ENCODE assay signal across 8 cellular contexts in genomic region chr2:189580267-189580661, GRCh38. TPM values are rescaled to one million over a fixed set of nuclear protein-coding genes. Genes with fewer than 3 reads are reported as not detected.
DNase-seq lines count a peak whose midpoint lies in the region; ATAC-seq and TF ChIP-seq lines count a peak whose summit lies in the region.

No MANE protein-coding gene starts in this region.

- H2AFZ ChIP-seq in SK-N-SH (ENCODE audit: low read depth): peak overlapping the region; percentile 96

- H3K4me3 ChIP-seq in SK-N-SH (ENCODE audit: low read depth in 2 of 2, low read length in 1 of 2): peak overlapping the region; percentile 69 to 71
- peak overlapping the region; percentile 67 to 98 (median 90) for H3K4me3 ChIP-seq in liver (ENCODE audit: low read depth in 1 of 3, low read length in 3 of 3)

- no peaks in the 10 kb centered on the region for H3K9me3 Mint-ChIP-seq in central memory CD8-positive, alpha-beta T cell

- H3K4me3 Mint-ChIP-seq in central memory CD8-positive, alpha-beta T cell: peak overlapping the region; percentile 67

- H3K9ac ChIP-seq in SK-N-SH: peak overlapping the region; percentile 57
- H3K9ac ChIP-seq in liver (ENCODE audit: low read depth in 1 of 2, low read length in 2 of 2): peak overlapping the region; percentile 48 to 88

- WGBS in SK-N-SH (ENCODE audit: low lambda C conversion rate): 16% methylated on average over 13 of the region's 13 CpGs
- under 1% methylated on average over 13 of the region's 13 CpGs for WGBS in liver

- H3K4me2 ChIP-seq in SK-N-SH: peak overlapping the region; percentile 79

- ATAC-seq in HG02759 (IDR thresholded peaks at IDR 0.05; ENCODE audit: unreplicated experiment): peak; percentile 38
- peak; percentile 42 for ATAC-seq in central memory CD8-positive, alpha-beta T cell (replicated peaks; ENCODE audit: extremely low read depth, poor library complexity, severe bottlenecking)
- peak; percentile 24 for ATAC-seq in stimulated activated naive CD8-positive, alpha-beta T cell treated with anti-CD3 and anti-CD28 coated beads, Interleukin-15, Interleukin-2, amounts not matched to agents 100 U/mL and 50 U/mL, for 24 hours
- ATAC-seq in GM19455 (IDR thresholded peaks at IDR 0.05; ENCODE audit: unreplicated experiment): no peak

- no peaks in the 10 kb centered on the region for H3K36me3 Mint-ChIP-seq in central memory CD8-positive, alpha-beta T cell (ENCODE audit: insufficient read depth)

- no peaks in the 10 kb centered on the region for H3K9me2 ChIP-seq in SK-N-SH

- TF ChIP-seq CTCF in SK-N-SH (IDR thresholded peaks at IDR 0.05) (no peak), liver (IDR thresholded peaks at IDR 0.05; ENCODE audit: low read depth, low read length, missing input control) (no peak)

- H3K79me2 ChIP-seq in SK-N-SH (ENCODE audit: insufficient read depth): no peaks in the 10 kb centered on the region

- H3K9me3 ChIP-seq in SK-N-SH (no peaks in the 10 kb centered on the region), liver (ENCODE audit: control insufficient read depth in 4 of 4, low read length in 3 of 4) (no peaks in the 10 kb centered on the region)

- H3K4me1 ChIP-seq in SK-N-SH (ENCODE audit: control insufficient read depth in 1 of 2, insufficient read depth in 2 of 2, low read depth in 1 of 2, low read length in 1 of 2) (peaks cover 0 to 10% of the 10 kb centered on the region in 2 experiments; a peak in 1 of 4 replicates), liver (ENCODE audit: control insufficient read depth in 4 of 4, insufficient read depth in 4 of 4, low read length in 3 of 4) (peaks cover 0 to 65% (median 47%) of the 10 kb centered on the region in 4 donors)

- H3K27me3 Mint-ChIP-seq in central memory CD8-positive, alpha-beta T cell: peaks cover 76% of the 10 kb centered on the region

- H3K27me3 ChIP-seq in SK-N-SH (ENCODE audit: insufficient read depth): no peaks in the 10 kb centered on the region
- H3K27me3 ChIP-seq in liver (ENCODE audit: control insufficient read depth in 4 of 4, insufficient read depth in 4 of 4, low read length in 3 of 4): no peaks in the 10 kb centered on the region

- H4K20me1 ChIP-seq in SK-N-SH (ENCODE audit: insufficient read depth): no peaks in the 10 kb centered on the region

- TF ChIP-seq RAD21 in SK-N-SH (IDR thresholded peaks at IDR 0.05; ENCODE audit: low read length) (no peak), liver (IDR thresholded peaks at IDR 0.05) (no peak)

- no peaks in the 10 kb centered on the region for H3F3A ChIP-seq in SK-N-SH (replicated peaks; ENCODE audit: insufficient read depth)

- no peak for TF ChIP-seq EP300 in SK-N-SH (IDR thresholded peaks at IDR 0.05; ENCODE audit: borderline replicate concordance in 1 of 2, low read depth in 1 of 2, low read length in 1 of 2)

- CTCF ChIA-PET in SK-N-SH (lab: Yijun Ruan, JAX): interaction anchor here (0.6 to 1.5 kb wide), 4 partner anchors 11 to 80 kb away, joined by 3 to 5 read pairs (median 4); partner anchors contain the start of gene ASNSD1

- H3K36me3 ChIP-seq in SK-N-SH (replicated peaks in 1 of 2; ENCODE audit: control insufficient read depth in 1 of 2, insufficient read depth in 2 of 2, low read length in 1 of 2) (peaks cover 0 to 4% of the 10 kb centered on the region in 2 experiments), liver (ENCODE audit: control insufficient read depth in 4 of 4, insufficient read depth in 3 of 4, low read depth in 1 of 4, low read length in 3 of 4) (no peaks in the 10 kb centered on the region)

- H3K27ac Mint-ChIP-seq in central memory CD8-positive, alpha-beta T cell (ENCODE audit: low read depth): no peak overlapping the region

- DNase-seq in D341Med (ENCODE audit: low spot score) (peak; percentile 35), SK-N-SH (peak; percentile 65), NCI-H446 treated with DMSO at 0.1 percent for 48 hours (lab: John Stamatoyannopoulos, UW) (no peak)
- no peak for DNase-seq in central memory CD8-positive, alpha-beta T cell (ENCODE audit: low spot score in 2 of 2)
- peak; percentile 33 for DNase-seq in stimulated activated naive CD8-positive, alpha-beta T cell treated with anti-CD3 and anti-CD28 coated beads, Interleukin-15, Interleukin-2, amounts not matched to agents 100 U/mL and 50 U/mL, for 24 hours

- H3K4me1 Mint-ChIP-seq in central memory CD8-positive, alpha-beta T cell: peaks cover 14% of the 10 kb centered on the region

- H3K27ac ChIP-seq in SK-N-SH (ENCODE audit: low read depth in 2 of 2, low read length in 1 of 2) (peak overlapping the region; percentile 34 to 80; a peak in 3 of 4 replicates), liver (ENCODE audit: low read depth in 1 of 2, low read length in 2 of 2) (peak overlapping the region; percentile 81 to 83)

- POLR2A ChIA-PET in SK-N-SH (lab: Yijun Ruan, JAX): interaction anchor here (0.5 to 2.4 kb wide), 5 partner anchors 33 to 1286 kb away, joined by 3 to 9 read pairs (median 4); partner anchors contain the start of genes OSGEPL1 and WDR75

TF ChIP-seq in SK-N-SH, 30 proteins besides CTCF, POLR2A, EP300 and RAD21 (continues in another document):
- no peak for TF ChIP-seq RCOR1 (IDR thresholded peaks at IDR 0.05; ENCODE audit: low read length)
- no peak for TF ChIP-seq CHD2 (IDR thresholded peaks at IDR 0.05; ENCODE audit: low read length, partially characterized antibody)
- no peak; the same call in 1 of the 2 replicates for TF ChIP-seq SMC3 (IDR thresholded peaks at IDR 0.05; ENCODE audit: low read depth, low read length)
- TF ChIP-seq FOSL2 (IDR thresholded peaks at IDR 0.05; ENCODE audit: borderline replicate concordance, low read depth): no peak
- TF ChIP-seq POLR2AphosphoS5 (IDR thresholded peaks at IDR 0.05; ENCODE audit: low read depth, low read length): no peak
- no peak for TF ChIP-seq JUND (IDR thresholded peaks at IDR 0.05)
- no peak for TF ChIP-seq TEAD4 (IDR thresholded peaks at IDR 0.05; ENCODE audit: borderline replicate concordance, insufficient read depth)
- TF ChIP-seq, protein P1, sequence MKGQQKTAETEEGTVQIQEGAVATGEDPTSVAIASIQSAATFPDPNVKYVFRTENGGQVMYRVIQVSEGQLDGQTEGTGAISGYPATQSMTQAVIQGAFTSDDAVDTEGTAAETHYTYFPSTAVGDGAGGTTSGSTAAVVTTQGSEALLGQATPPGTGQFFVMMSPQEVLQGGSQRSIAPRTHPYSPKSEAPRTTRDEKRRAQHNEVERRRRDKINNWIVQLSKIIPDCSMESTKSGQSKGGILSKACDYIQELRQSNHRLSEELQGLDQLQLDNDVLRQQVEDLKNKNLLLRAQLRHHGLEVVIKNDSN (IDR thresholded peaks at IDR 0.05; ENCODE audit: borderline replicate concordance, low read depth): no peak
- TF ChIP-seq YY1 (IDR thresholded peaks at IDR 0.05; ENCODE audit: low read depth): no peak
- TF ChIP-seq MAX (IDR thresholded peaks at IDR 0.05; ENCODE audit: low read depth): no peak
- no peak for TF ChIP-seq FOXJ3 (CRISPR knock-in tag; IDR thresholded peaks at IDR 0.05)

TF ChIP-seq in liver, 16 proteins besides CTCF, POLR2A, EP300 and RAD21:
- TF ChIP-seq NR2F2 (IDR thresholded peaks at IDR 0.05): peak; percentile 62
- no peak for TF ChIP-seq HNF4G (IDR thresholded peaks at IDR 0.05)
- no peak for TF ChIP-seq JUND (IDR thresholded peaks at IDR 0.05)
- TF ChIP-seq HNF4A (conservative IDR thresholded peaks at IDR 0.05): no peak
- no peak for TF ChIP-seq FOXA1 (IDR thresholded peaks at IDR 0.05)
- TF ChIP-seq MAX (IDR thresholded peaks at IDR 0.05): no peak
- TF ChIP-seq RXRA (IDR thresholded peaks at IDR 0.05): peak in 1 of 2 donors; percentile 29
- TF ChIP-seq YY1 (IDR thresholded peaks at IDR 0.05): peak; percentile 10

RNA-seq across cellular contexts. Expression of gene SLC40A1, which starts 0.3 kb away (rescaled TPM):
- polyA plus RNA-seq in SK-N-SH (2012; rRNA removed) (1.8 and 2.1 TPM in 2 replicates), liver (100 to 1,000 TPM in 1 of 2 donors, 10 to 100 TPM in 1; 97.4 to 105 TPM)
- 3.1 and 3.4 TPM in 2 replicates for polyA plus RNA-seq in SK-N-SH (2012; cell fraction: cytosol; rRNA removed)
- 0.97 TPM in 2 replicates for polyA plus RNA-seq in SK-N-SH (2012; cell fraction: nucleus; rRNA removed)
- 100 to 1,000 TPM; 231 to 572 TPM for total RNA-seq in liver

Comparison
In these comparisons a context has a peak if more than half of its experiments do, and no peak if none do; other contexts are left out.
1. DNase-seq: peak in D341Med (single experiment), SK-N-SH (single experiment) and stimulated activated naive CD8-positive, alpha-beta T cell treated with anti-CD3 and anti-CD28 coated beads, Interleukin-15, Interleukin-2, amounts not matched to agents 100 U/mL and 50 U/mL, for 24 hours (single experiment); none in central memory CD8-positive, alpha-beta T cell (0 of 2) and NCI-H446 treated with DMSO at 0.1 percent for 48 hours (single experiment).
2. RNA of gene SLC40A1, which starts 0.3 kb away (polyA plus RNA-seq): 97.4 to 105 TPM in liver; 0.97 to 3.4 TPM in SK-N-SH; every median in the first group is over 10 times any median in the second.